ENCODE assay signal across 20 cellular contexts in the genomic region with DNA sequence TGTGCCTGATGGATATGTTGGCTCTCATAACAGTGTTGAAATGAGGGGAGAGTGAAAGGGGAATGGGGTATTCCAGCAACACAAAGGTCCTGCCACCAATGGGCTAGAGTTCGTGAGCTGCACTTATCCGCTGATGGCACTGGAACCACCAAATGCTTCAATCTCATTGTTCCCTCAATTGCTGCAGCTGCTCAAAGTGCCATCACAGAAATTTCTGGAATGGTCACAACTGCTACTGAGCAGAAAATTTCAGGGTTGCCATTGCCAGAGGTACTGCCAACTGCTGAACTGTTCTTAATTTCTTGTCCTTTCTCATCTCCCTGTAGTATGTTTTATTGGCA.
"Had no signal": no experiment of that assay in that cellular context is flagged by ENCODE, and none has a peak within 500 bp of the region (broad histone marks: within the 10 kb centered on the region; RNA-seq: fewer than 3 reads in every experiment).

No MANE protein-coding gene starts in this region.

- DNase-seq: activated CD4-positive, alpha-beta memory T cell treated with anti-CD3 and anti-CD28 coated beads for 36 hours; activated CD4-positive, alpha-beta T cell treated with anti-CD3 and anti-CD28 coated beads, Interleukin-2, amount 10 ng/mL, durations not matched to agents 24 days and 14 days; activated CD4-positive, CD25-positive, alpha-beta regulatory T cell treated with anti-CD3 and anti-CD28 coated beads, Interleukin-2, amount 50 U/mL, for 72 hours; activated CD8-positive, alpha-beta memory T cell treated with anti-CD3 and anti-CD28 coated beads, Interleukin-2, amount 50 U/mL, for 4 hours; activated gamma-delta T cell; activated naive CD4-positive, alpha-beta T cell treated with anti-CD3 and anti-CD28 coated beads, Interleukin-2, amount 50 U/mL, for 16 hours; activated T-cell treated with anti-CD3 and anti-CD28 coated beads, Interleukin-2, amount 50 U/mL, for 1 hour; amygdala; effector memory CD4-positive, alpha-beta T cell; left lung; naive thymus-derived CD8-positive, alpha-beta T cell; occipital lobe; stimulated activated CD4-positive, alpha-beta T cell treated with anti-CD3 and anti-CD28 coated beads, Interleukin-2, amount 100 ng/mL, for 48 hours; T-helper 17 cell; T1000 had no signal

- H3K9ac ChIP-seq: neural progenitor cell had no signal

- H3K4me1 ChIP-seq: left lung, neural progenitor cell had no signal

- ATAC-seq: left lung; naive thymus-derived CD8-positive, alpha-beta T cell; T-helper 17 cell had no signal

- H3K9me3 ChIP-seq: thoracic aorta had no signal

- H3K4me3 ChIP-seq: coronary artery, dorsolateral prefrontal cortex, left lung, lung, neural progenitor cell, thoracic aorta had no signal

- H2AFZ ChIP-seq: neural progenitor cell had no signal

- H3K36me3 ChIP-seq: left lung, neural progenitor cell, thoracic aorta had no signal

- H3K27ac ChIP-seq: coronary artery, neural progenitor cell, thoracic aorta had no signal

- H3K27me3 ChIP-seq: left lung, neural progenitor cell had no signal

- H3K4me2 ChIP-seq: neural progenitor cell had no signal
